Comparison of ENCODE assay signal across 17 cellular contexts in genomic region chr13:111479412-111479811, GRCh38.
DNase-seq lines count a peak whose midpoint lies in the region; TF ChIP-seq lines count a peak whose summit lies in the region.
"Had no signal": no experiment of that assay in that cellular context is flagged by ENCODE, and none has a peak within 500 bp of the region (broad histone marks: within the 10 kb centered on the region; RNA-seq: fewer than 3 reads in every experiment).

No MANE protein-coding gene starts in this region.

- no peak overlapping the region for H2BK15ac ChIP-seq in neuronal stem cell (ENCODE audit: low read length)

- peak overlapping the region; percentile 27 for H3K18ac ChIP-seq in neuronal stem cell (ENCODE audit: low read length)

- no peak overlapping the region for H3K14ac ChIP-seq in neuronal stem cell (ENCODE audit: low read length)

- H4K91ac ChIP-seq in neuronal stem cell (ENCODE audit: low read depth, low read length, poor library complexity), result no peak overlapping the region

- no peak overlapping the region for H3K23ac ChIP-seq in neuronal stem cell (ENCODE audit: low read depth, low read length, poor library complexity)

- H3K4me3 Mint-ChIP-seq in Calu3 (ENCODE audit: low read depth, unreplicated experiment), result no peak overlapping the region
- no peak overlapping the region for H3K4me3 Mint-ChIP-seq in activated T-cell treated with anti-CD3 and anti-CD28 coated beads, Interleukin-2, amount 50 U/mL, for 24 hours
- H3K4me3 Mint-ChIP-seq: CD14-positive monocyte; CD4-positive, alpha-beta memory T cell had no signal

- H3K9me3 Mint-ChIP-seq in Calu3 (ENCODE audit: low read depth, unreplicated experiment), result no peaks in the 10 kb centered on the region
- no peaks in the 10 kb centered on the region for H3K9me3 Mint-ChIP-seq in activated T-cell treated with anti-CD3 and anti-CD28 coated beads, Interleukin-2, amount 50 U/mL, for 24 hours
- H3K9me3 Mint-ChIP-seq: CD4-positive, alpha-beta memory T cell had no signal

- H2BK12ac ChIP-seq in neuronal stem cell (ENCODE audit: low read length), result no peak overlapping the region

- H3K27ac ChIP-seq in neuronal stem cell (replicated peaks; ENCODE audit: low read length), result no peak overlapping the region
- H3K27ac ChIP-seq in sigmoid colon, result no peak overlapping the region
- H3K27ac ChIP-seq: 22Rv1, A549, BLaER1, HL-60 had no signal

- H3K4ac ChIP-seq in neuronal stem cell (ENCODE audit: low read length), result no peak overlapping the region

- H3K4me3 ChIP-seq in neuronal stem cell (ENCODE audit: low read length in 2 of 2), result no peak overlapping the region
- H3K4me3 ChIP-seq in sigmoid colon, result no peak overlapping the region
- H3K4me3 ChIP-seq: A549, BLaER1, GM12878, HAP-1 had no signal

- H3K36me3 ChIP-seq in neuronal stem cell (replicated peaks in 1 of 2; ENCODE audit: control insufficient read depth in 2 of 2, insufficient read depth in 2 of 2, low read length in 2 of 2), result no peaks in the 10 kb centered on the region
- no peaks in the 10 kb centered on the region for H3K36me3 ChIP-seq in sigmoid colon
- H3K36me3 ChIP-seq: BLaER1, HAP-1 had no signal

- no peak for TF ChIP-seq EP300 in sigmoid colon (IDR thresholded peaks at IDR 0.05)

- peaks cover 0 to 5% of the 10 kb centered on the region in 2 donors for H3K4me1 ChIP-seq in neuronal stem cell (ENCODE audit: control insufficient read depth in 2 of 2, insufficient read depth in 1 of 2, low read depth in 1 of 2, low read length in 2 of 2)
- no peaks in the 10 kb centered on the region for H3K4me1 ChIP-seq in sigmoid colon
- H3K4me1 ChIP-seq: A549, HAP-1 had no signal

- CTCF ChIA-PET in Calu3 (lab: Charles Lee), result no interaction called here

- no peaks in the 10 kb centered on the region for H3K36me3 Mint-ChIP-seq in Calu3 (ENCODE audit: insufficient read depth, unreplicated experiment)
- no peaks in the 10 kb centered on the region for H3K36me3 Mint-ChIP-seq in activated T-cell treated with anti-CD3 and anti-CD28 coated beads, Interleukin-2, amount 50 U/mL, for 24 hours (ENCODE audit: low read depth)
- H3K36me3 Mint-ChIP-seq: CD14-positive monocyte; CD4-positive, alpha-beta memory T cell had no signal

- peak; percentile 32 for DNase-seq in activated CD8-positive, alpha-beta memory T cell treated with anti-CD3 and anti-CD28 coated beads for 24 hours
- no peak for DNase-seq in activated CD8-positive, alpha-beta memory T cell treated with anti-CD3 and anti-CD28 coated beads, Interleukin-2, amount 50 U/mL, for 48 hours
- no peak for DNase-seq in neuronal stem cell (ENCODE audit: low spot score)
- DNase-seq in sigmoid colon, result peak; percentile 32
- no peak for DNase-seq in Calu3
- DNase-seq in activated T-cell treated with anti-CD3 and anti-CD28 coated beads, Interleukin-2, amount 50 U/mL, for 24 hours, result no peak
- DNase-seq in islet precursor cell, result no peak
- DNase-seq: CD4-positive, alpha-beta memory T cell; DMS79 treated with DMSO at 0.1 percent for 48 hours; GF-D8 had no signal

- H3K27me3 Mint-ChIP-seq in Calu3 (ENCODE audit: unreplicated experiment), result no peaks in the 10 kb centered on the region
- H3K27me3 Mint-ChIP-seq in activated T-cell treated with anti-CD3 and anti-CD28 coated beads, Interleukin-2, amount 50 U/mL, for 24 hours, result no peaks in the 10 kb centered on the region

- TF ChIP-seq POLR2A in sigmoid colon (IDR thresholded peaks at IDR 0.05), result no peak

- no peaks in the 10 kb centered on the region for H3K79me1 ChIP-seq in neuronal stem cell (ENCODE audit: low read depth, low read length)

- TF ChIP-seq CTCF in sigmoid colon (IDR thresholded peaks at IDR 0.05) (no peak), Calu3 (IDR thresholded peaks at IDR 0.05; ENCODE audit: unreplicated experiment) (no peak)

- no peaks in the 10 kb centered on the region for H3K4me1 Mint-ChIP-seq in Calu3 (ENCODE audit: low read depth, unreplicated experiment)
- H3K4me1 Mint-ChIP-seq in activated T-cell treated with anti-CD3 and anti-CD28 coated beads, Interleukin-2, amount 50 U/mL, for 24 hours (ENCODE audit: low read depth), result no peaks in the 10 kb centered on the region
- H3K4me1 Mint-ChIP-seq: CD14-positive monocyte; CD4-positive, alpha-beta memory T cell had no signal

- peak overlapping the region; percentile 10 for H3K9ac ChIP-seq in neuronal stem cell (ENCODE audit: low read depth, low read length, poor library complexity)
- H3K9ac ChIP-seq: BLaER1 had no signal

- H2BK120ac ChIP-seq in neuronal stem cell (ENCODE audit: low read depth, low read length), result no peak overlapping the region

- no TSS peak for BruUV-seq in Calu3 (replicated peaks; lab: Mats Ljungman, UMichigan)

- no peak overlapping the region for H4K8ac ChIP-seq in neuronal stem cell (ENCODE audit: low read depth, low read length)

- H3K27me3 ChIP-seq in neuronal stem cell (ENCODE audit: control insufficient read depth in 3 of 3, insufficient read depth in 3 of 3, low read depth in 1 of 3, low read length in 3 of 3) (no peaks in the 10 kb centered on the region), sigmoid colon (peaks cover 0 to 4% (median 0%) of the 10 kb centered on the region in 3 donors)
- H3K27me3 ChIP-seq: BLaER1 had no signal

- WGBS in neuronal stem cell (ENCODE audit: extremely low coverage in 2 of 2, insufficient read length in 2 of 2, insufficient replicate concordance in 1 of 2), 2 donors, result no CpG with 5 or more reads among the region's 14 CpGs
- 84% methylated on average over 14 of the region's 14 CpGs for WGBS in sigmoid colon, 2 donors

- intact Hi-C loops in sigmoid colon (cut with DNase I) (no loop called here), Calu3 (cut with micrococcal nuclease; ENCODE audit: unreplicated experiment) (loop anchor here (10.0 kb wide), 1 partner anchor 1125 kb away; no protein-coding TSS in a partner anchor)

- no peak overlapping the region for H2AFZ ChIP-seq in neuronal stem cell (ENCODE audit: low read length)

- no peak overlapping the region for H3K27ac Mint-ChIP-seq in Calu3 (ENCODE audit: unreplicated experiment)
- H3K27ac Mint-ChIP-seq in activated T-cell treated with anti-CD3 and anti-CD28 coated beads, Interleukin-2, amount 50 U/mL, for 24 hours, result no peak overlapping the region
- H3K27ac Mint-ChIP-seq: CD14-positive monocyte; CD4-positive, alpha-beta memory T cell had no signal

- no peak overlapping the region for H2BK5ac ChIP-seq in neuronal stem cell (ENCODE audit: low read length)

- peak overlapping the region; percentile 66 for H2AK5ac ChIP-seq in neuronal stem cell (ENCODE audit: low read depth, low read length)

- H3K4me2 ChIP-seq in neuronal stem cell (ENCODE audit: insufficient read depth, low read length, poor library complexity, severe bottlenecking), result no peak overlapping the region
- H3K4me2 ChIP-seq: A549, BLaER1 had no signal

- H3K9me3 ChIP-seq in neuronal stem cell (replicated peaks in 1 of 2; ENCODE audit: control insufficient read depth in 2 of 2, insufficient read depth in 1 of 2, low read depth in 1 of 2, low read length in 2 of 2) (no peaks in the 10 kb centered on the region), sigmoid colon (no peaks in the 10 kb centered on the region)
- H3K9me3 ChIP-seq: A549, BLaER1, HAP-1 had no signal

Comparison
In these comparisons a context has a peak if more than half of its experiments do, and no peak if none do; other contexts are left out.
1. DNase-seq: peak in activated CD8-positive, alpha-beta memory T cell treated with anti-CD3 and anti-CD28 coated beads for 24 hours (single experiment) and sigmoid colon (single experiment); none in activated CD8-positive, alpha-beta memory T cell treated with anti-CD3 and anti-CD28 coated beads, Interleukin-2, amount 50 U/mL, for 48 hours (single experiment), neuronal stem cell (single experiment), Calu3 (single experiment), activated T-cell treated with anti-CD3 and anti-CD28 coated beads, Interleukin-2, amount 50 U/mL, for 24 hours (single experiment) and islet precursor cell (single experiment).